In genomic region chr3:191470080-191470479, GRCh38 we compare ENCODE assay signal across 15 cellular contexts. TPM values are rescaled to one million over a fixed set of nuclear protein-coding genes. Genes with fewer than 3 reads are reported as not detected.
DNase-seq lines count a peak whose midpoint lies in the region; ATAC-seq, FAIRE-seq and TF ChIP-seq lines count a peak whose summit lies in the region.
"Had no signal": no experiment of that assay in that cellular context is flagged by ENCODE, and none has a peak within 500 bp of the region (broad histone marks: within the 10 kb centered on the region; RNA-seq: fewer than 3 reads in every experiment).

No MANE protein-coding gene starts in this region.

- H3K27me3 ChIP-seq in right atrium auricular region (no peaks in the 10 kb centered on the region), bronchial epithelial cell (ENCODE audit: control insufficient read depth, insufficient read depth, low read length) (no peaks in the 10 kb centered on the region)

- H3K9me3 Mint-ChIP-seq in nephron (no peaks in the 10 kb centered on the region), WTC11 (0 out of 2 replicates have a peak, but pooled peaks cover 3% of the 10 kb centered on the region)
- H3K9me3 Mint-ChIP-seq: CD4-positive, alpha-beta T cell had no signal

- TF ChIP-seq CTCF in right atrium auricular region (IDR thresholded peaks at IDR 0.05) (no peak), bronchial epithelial cell (IDR thresholded peaks at IDR 0.05; ENCODE audit: insufficient read depth, low read length, severe bottlenecking) (no peak), nephron (IDR thresholded peaks at IDR 0.05; ENCODE audit: unreplicated experiment in 3 of 3) (no peak), WTC11 (IDR thresholded peaks at IDR 0.05) (no peak), GM10248 (IDR thresholded peaks at IDR 0.05; ENCODE audit: control extremely low read depth, extremely low read depth, low read depth, missing control alignments) (no peak)

- DNase-seq in left ventricle myocardium superior (no peak), right atrium auricular region (ENCODE audit: low spot score) (no peak), bronchial epithelial cell (ENCODE audit: low read depth) (no peak), WTC11 (ENCODE audit: low spot score) (no peak), GM10248 (ENCODE audit: extremely low spot score) (no peak)
- DNase-seq: C1 segment of cervical spinal cord; CD4-positive, alpha-beta T cell; DMS79; H7 had no signal

- intact Hi-C loops in left ventricle myocardium superior (cut with micrococcal nuclease), result no loop called here

- CTCF ChIA-PET in WTC11 (lab: Charles Lee) (no interaction called here), GM10248 (lab: Yijun Ruan, JAX) (interaction anchor here (1.1 kb wide), 1 partner anchor 28 kb away, joined by 3 read pairs; no protein-coding TSS in a partner anchor)

- no peaks in the 10 kb centered on the region for H3K4me1 ChIP-seq in right atrium auricular region

- H3K36me3 ChIP-seq in right atrium auricular region (no peaks in the 10 kb centered on the region), bronchial epithelial cell (ENCODE audit: control insufficient read depth, insufficient read depth, low read length) (no peaks in the 10 kb centered on the region)

- H3K36me3 Mint-ChIP-seq in nephron (ENCODE audit: low read depth) (no peaks in the 10 kb centered on the region), WTC11 (peaks cover 2% of the 10 kb centered on the region; the same call in 1 of the 2 replicates)

- H3K27ac ChIP-seq in right atrium auricular region, result no peak overlapping the region

- H3K4me1 Mint-ChIP-seq in nephron, result peaks cover 12% of the 10 kb centered on the region
- H3K4me1 Mint-ChIP-seq in WTC11, result peaks cover 8% of the 10 kb centered on the region
- H3K4me1 Mint-ChIP-seq: B cell had no signal

- ATAC-seq in left ventricle myocardium superior (peak; percentile 60), GM21447 (IDR thresholded peaks at IDR 0.05; ENCODE audit: unreplicated experiment) (no peak), WTC11 (no peak)

- H3K4me3 Mint-ChIP-seq in nephron, result no peak overlapping the region
- no peak overlapping the region for H3K4me3 Mint-ChIP-seq in WTC11
- H3K4me3 Mint-ChIP-seq: B cell; CD4-positive, alpha-beta T cell had no signal

- FAIRE-seq in bronchial epithelial cell (lab: Jason Lieb, UNC), result peak; percentile 36
- FAIRE-seq: A204.1, GM12891 had no signal

- H3K9me3 ChIP-seq in right atrium auricular region, result no peaks in the 10 kb centered on the region

- POLR2A ChIA-PET in WTC11 (lab: Charles Lee), result no interaction called here
- POLR2A ChIA-PET in GM10248 (lab: Yijun Ruan, JAX), result no interaction called here

- H3K4me3 ChIP-seq in right atrium auricular region (no peak overlapping the region), bronchial epithelial cell (ENCODE audit: low read depth, low read length) (no peak overlapping the region)

- H3K27me3 Mint-ChIP-seq in nephron (ENCODE audit: low read depth) (no peaks in the 10 kb centered on the region), WTC11 (ENCODE audit: low read depth) (no peaks in the 10 kb centered on the region; the same call in 1 of the 2 replicates)
- H3K27me3 Mint-ChIP-seq: CD4-positive, alpha-beta T cell had no signal

- H3K27ac Mint-ChIP-seq in nephron (peak overlapping the region in 2 of 3 experiments; percentile 5 to 31), WTC11 (no peak overlapping the region)
- H3K27ac Mint-ChIP-seq: B cell; CD4-positive, alpha-beta T cell had no signal

TF ChIP-seq in WTC11, 78 proteins besides CTCF, POLR2A, EP300 and RAD21:
- TF ChIP-seq NFATC4 (CRISPR knock-in tag; IDR thresholded peaks at IDR 0.05), result no peak
- TF ChIP-seq ZBTB21 (CRISPR knock-in tag; IDR thresholded peaks at IDR 0.05; ENCODE audit: borderline replicate concordance), result no peak
- TF ChIP-seq PREB (CRISPR knock-in tag; IDR thresholded peaks at IDR 0.05; ENCODE audit: borderline replicate concordance), result no peak
- TF ChIP-seq AR (CRISPR knock-in tag; IDR thresholded peaks at IDR 0.05), result no peak
- TF ChIP-seq ZNF138 (CRISPR knock-in tag; conservative IDR thresholded peaks at IDR 0.05), result no peak
- TF ChIP-seq FOXP4 (CRISPR knock-in tag; IDR thresholded peaks at IDR 0.05), result no peak
- no peak for TF ChIP-seq PRRX2 (CRISPR knock-in tag; IDR thresholded peaks at IDR 0.05)
- no peak for TF ChIP-seq RORB (CRISPR knock-in tag; IDR thresholded peaks at IDR 0.05)
- no peak for TF ChIP-seq USF2 (CRISPR knock-in tag; IDR thresholded peaks at IDR 0.05)
- no peak for TF ChIP-seq TP53 (CRISPR knock-in tag; IDR thresholded peaks at IDR 0.05)
- TF ChIP-seq MXD4 (CRISPR knock-in tag; IDR thresholded peaks at IDR 0.05; ENCODE audit: borderline replicate concordance), result no peak
- no peak for TF ChIP-seq NR2C2 (CRISPR knock-in tag; IDR thresholded peaks at IDR 0.05)
- TF ChIP-seq MLX (CRISPR knock-in tag; IDR thresholded peaks at IDR 0.05), result no peak
- TF ChIP-seq ERG (CRISPR knock-in tag; IDR thresholded peaks at IDR 0.05), result no peak

RNA-seq across cellular contexts. Expression of gene PYDC2, which starts 9.1 kb away (rescaled TPM):
- total RNA-seq in left ventricle myocardium superior, result not detected
- total RNA-seq in right atrium auricular region, result not detected
- total RNA-seq in bronchial epithelial cell, result not detected in 2 replicates
- not detected in 3 replicates for total RNA-seq in WTC11 (2021)
- total RNA-seq: B cell; CD4-positive, alpha-beta T cell; G401; H7 had no signal
